ENCODE assay signal across 3 cellular contexts in the genomic region with DNA sequence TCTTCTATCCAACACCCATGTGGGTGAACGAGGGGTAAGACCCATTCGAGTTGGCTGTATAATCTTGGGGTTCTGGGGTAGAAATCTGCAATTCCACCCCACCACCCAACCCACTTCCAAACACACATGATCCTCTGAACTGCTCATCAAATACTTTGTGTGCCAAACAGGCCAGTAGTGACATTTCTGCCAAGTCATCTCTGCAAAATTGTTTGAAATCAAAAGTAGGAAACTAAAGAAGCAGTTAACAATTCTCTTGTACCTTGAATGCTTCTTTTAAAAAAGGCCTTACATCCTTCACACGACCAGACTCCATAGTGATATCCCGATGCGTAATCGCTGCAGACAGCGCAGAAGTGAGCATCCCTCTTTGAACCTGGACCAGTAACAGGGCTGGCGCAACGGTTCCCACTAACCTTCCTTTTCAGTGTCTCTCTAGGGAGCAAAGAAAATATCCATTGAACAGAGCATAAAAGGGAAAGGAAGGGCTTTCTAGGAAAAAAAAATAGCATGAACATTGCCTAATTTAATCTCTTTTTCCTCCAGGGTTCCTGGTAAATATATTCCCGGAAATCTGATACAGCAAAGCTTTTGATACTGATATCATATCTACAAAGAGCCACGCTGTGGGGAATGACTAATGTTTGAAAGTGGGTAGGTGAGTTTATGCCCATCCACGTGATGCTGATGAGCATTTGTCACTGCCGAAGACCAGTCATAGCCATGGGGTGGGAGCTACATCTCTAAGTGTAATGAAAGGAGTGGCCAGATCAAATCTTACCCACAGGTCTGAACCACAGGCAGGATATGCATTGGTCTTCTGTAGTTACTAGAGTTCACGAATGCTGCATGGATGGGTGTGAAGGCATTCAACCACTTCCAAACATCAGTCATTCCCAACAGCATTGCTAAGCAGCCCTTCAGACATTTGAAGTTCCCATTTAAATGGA.
TF ChIP-seq lines count a peak whose summit lies in the region.

No MANE protein-coding gene starts in this region.

TF ChIP-seq in SK-N-SH, 30 proteins besides CTCF, POLR2A, EP300 and RAD21 (continued from another document):
- TF ChIP-seq GABPA (IDR thresholded peaks at IDR 0.05; ENCODE audit: low read depth): no peak
- TF ChIP-seq, protein P1, sequence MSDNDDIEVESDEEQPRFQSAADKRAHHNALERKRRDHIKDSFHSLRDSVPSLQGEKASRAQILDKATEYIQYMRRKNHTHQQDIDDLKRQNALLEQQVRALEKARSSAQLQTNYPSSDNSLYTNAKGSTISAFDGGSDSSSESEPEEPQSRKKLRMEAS (IDR thresholded peaks at IDR 0.05; ENCODE audit: low read depth): no peak
- TF ChIP-seq, protein P2, sequence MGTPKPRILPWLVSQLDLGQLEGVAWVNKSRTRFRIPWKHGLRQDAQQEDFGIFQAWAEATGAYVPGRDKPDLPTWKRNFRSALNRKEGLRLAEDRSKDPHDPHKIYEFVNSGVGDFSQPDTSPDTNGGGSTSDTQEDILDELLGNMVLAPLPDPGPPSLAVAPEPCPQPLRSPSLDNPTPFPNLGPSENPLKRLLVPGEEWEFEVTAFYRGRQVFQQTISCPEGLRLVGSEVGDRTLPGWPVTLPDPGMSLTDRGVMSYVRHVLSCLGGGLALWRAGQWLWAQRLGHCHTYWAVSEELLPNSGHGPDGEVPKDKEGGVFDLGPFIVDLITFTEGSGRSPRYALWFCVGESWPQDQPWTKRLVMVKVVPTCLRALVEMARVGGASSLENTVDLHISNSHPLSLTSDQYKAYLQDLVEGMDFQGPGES (IDR thresholded peaks at IDR 0.05; ENCODE audit: low read depth, low read length): no peak
- peak; percentile 27; the same call in 1 of the 2 replicates for TF ChIP-seq GATA2 (CRISPR knock-in tag; IDR thresholded peaks at IDR 0.05)
TF ChIP-seq in SK-N-SH: peak in this region for 1.

TF ChIP-seq in SK-N-SH treated with all-trans-retinoic acid at 6 μM for 48 hours, 23 proteins besides CTCF, POLR2A, EP300 and RAD21 (continued from another document):
- TF ChIP-seq ZFP30 (CRISPR knock-in tag; IDR thresholded peaks at IDR 0.05) (no peak), ZC3H10 (CRISPR knock-in tag; IDR thresholded peaks at IDR 0.05) (no peak), ISL1 (CRISPR knock-in tag; IDR thresholded peaks at IDR 0.05) (no peak)

TF ChIP-seq in endothelial cell of umbilical vein, 7 proteins besides CTCF, POLR2A, EP300 and RAD21 (continued from another document):
- TF ChIP-seq MYC (IDR thresholded peaks at IDR 0.05; ENCODE audit: low read depth, low read length): peak; percentile 44
- peak; percentile 78 for TF ChIP-seq FOS (IDR thresholded peaks at IDR 0.05; ENCODE audit: borderline replicate concordance, insufficient read depth, low read length)
- peak; percentile 71 for TF ChIP-seq JUN (IDR thresholded peaks at IDR 0.05; ENCODE audit: borderline replicate concordance, insufficient read depth, insufficient read length, low read depth)
- peak; percentile 98 for TF ChIP-seq GATA2 (IDR thresholded peaks at IDR 0.05; ENCODE audit: insufficient read depth, insufficient read length, low read depth, low read length)
- TF ChIP-seq EZH2 (IDR thresholded peaks at IDR 0.05; ENCODE audit: borderline replicate concordance, low read depth, low read length, severe bottlenecking): no peak
- peak; percentile 23 for TF ChIP-seq POLR2AphosphoS5 (IDR thresholded peaks at IDR 0.05; ENCODE audit: insufficient read depth, low read depth, low read length)
